9 cellular contexts compared by ENCODE assay signal in the genomic region with DNA sequence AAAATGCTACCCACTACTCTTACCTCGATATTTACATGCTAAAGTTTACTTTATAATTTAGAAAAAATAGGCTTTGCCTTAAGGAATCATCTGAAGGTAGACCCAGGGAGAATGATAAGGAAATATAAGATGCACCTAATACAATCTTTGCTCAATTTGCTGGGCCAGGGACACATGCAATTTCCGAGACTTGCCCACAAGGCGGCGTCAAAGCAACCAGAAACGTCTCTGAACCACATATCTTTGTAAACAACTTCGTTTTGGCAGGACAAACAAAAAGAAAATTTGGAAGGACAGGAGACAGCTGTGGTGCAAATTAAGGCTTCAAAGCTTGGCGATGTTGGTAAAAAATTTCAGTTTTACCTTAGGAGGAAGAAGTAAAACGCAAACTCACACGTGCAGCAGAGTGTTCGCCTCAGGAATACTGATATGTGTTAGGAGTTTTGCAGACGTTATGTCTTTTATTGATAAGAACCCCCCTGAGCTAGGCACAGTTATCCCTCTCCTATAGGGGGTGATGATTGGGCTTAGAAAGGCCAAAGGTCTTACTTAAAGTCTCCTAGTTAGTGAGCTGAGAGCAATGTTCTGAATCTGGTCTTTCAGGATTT.
DNase-seq lines count a peak whose midpoint lies in the region; ATAC-seq and TF ChIP-seq lines count a peak whose summit lies in the region.
"Had no signal": no experiment of that assay in that cellular context is flagged by ENCODE, and none has a peak within 500 bp of the region (broad histone marks: within the 10 kb centered on the region; RNA-seq: fewer than 3 reads in every experiment).

No MANE protein-coding gene starts in this region.

- H3K27me3 Mint-ChIP-seq in nephron progenitor cell (ENCODE audit: low read depth, poor library complexity): no peaks in the 10 kb centered on the region

- DNase-seq in GM12864 (ENCODE audit: low read depth) (no peak), NCI-H460 (ENCODE audit: extremely low read depth, low read depth) (peak; percentile 16), activated T-cell treated with anti-CD3 and anti-CD28 coated beads for 24 hours (ENCODE audit: low read depth) (peak; percentile 57), esophagus muscularis mucosa (ENCODE audit: extremely low spot score) (no peak), nephron progenitor cell (peak; percentile 33), testis (peak; percentile 60), NCI-H510A (lab: John Stamatoyannopoulos, UW) (no peak)

- H3K36me3 Mint-ChIP-seq in nephron progenitor cell (ENCODE audit: low read depth): peaks cover 45% of the 10 kb centered on the region

- H3K36me3 ChIP-seq in esophagus muscularis mucosa (no peaks in the 10 kb centered on the region), testis (ENCODE audit: low read depth, missing control alignments) (no peaks in the 10 kb centered on the region)

- 25% methylated on average over 11 of the region's 11 CpGs for WGBS in esophagus muscularis mucosa
- 34% methylated on average over 11 of the region's 11 CpGs for WGBS in testis, 2 donors

- peak overlapping the region; percentile 40 for H3K27ac Mint-ChIP-seq in nephron progenitor cell

- no peak for TF ChIP-seq EP300 in esophagus muscularis mucosa (IDR thresholded peaks at IDR 0.05)

- TF ChIP-seq POLR2A in esophagus muscularis mucosa (IDR thresholded peaks at IDR 0.05; ENCODE audit: low read depth) (no peak), testis (IDR thresholded peaks at IDR 0.05) (no peak)

- H3K9me3 Mint-ChIP-seq in nephron progenitor cell: no peaks in the 10 kb centered on the region

- H3K4me1 Mint-ChIP-seq in nephron progenitor cell: no peaks in the 10 kb centered on the region

- no peaks in the 10 kb centered on the region for H3K4me1 ChIP-seq in esophagus muscularis mucosa
- no peaks in the 10 kb centered on the region for H3K4me1 ChIP-seq in testis

- no peak for ATAC-seq in HG02970 (IDR thresholded peaks at IDR 0.05; ENCODE audit: low FRiP score, unreplicated experiment)

- H3K27me3 ChIP-seq in esophagus muscularis mucosa (no peaks in the 10 kb centered on the region), testis (no peaks in the 10 kb centered on the region)

- H3K9me3 ChIP-seq in esophagus muscularis mucosa: no peaks in the 10 kb centered on the region
- H3K9me3 ChIP-seq in testis: no peaks in the 10 kb centered on the region

- H3K4me3 ChIP-seq in GM12864 (ENCODE audit: low read depth, low read length) (no peak overlapping the region), esophagus muscularis mucosa (no peak overlapping the region), testis (no peak overlapping the region)

- no peak overlapping the region for H3K4me3 Mint-ChIP-seq in nephron progenitor cell

- H3K27ac ChIP-seq in esophagus muscularis mucosa (replicated peaks in 1 of 4): no peak overlapping the region
- H3K27ac ChIP-seq in testis: no peak overlapping the region
- H3K27ac ChIP-seq: epithelial cell of prostate had no signal

- intact Hi-C loops in esophagus muscularis mucosa (cut with DNase I) (no loop called here), testis (cut with DNase I; ENCODE audit: low total_unique reads) (no loop called here)

- TF ChIP-seq CTCF in GM12864 (IDR thresholded peaks at IDR 0.05; ENCODE audit: low read depth, low read length, missing control alignments): peak; percentile 66
- peak; percentile 35 to 48 (median 36) for TF ChIP-seq CTCF in esophagus muscularis mucosa (IDR thresholded peaks at IDR 0.05)
- TF ChIP-seq CTCF in nephron progenitor cell (IDR thresholded peaks at IDR 0.05): peak; percentile 50
- TF ChIP-seq CTCF in testis (IDR thresholded peaks at IDR 0.05): peak in 1 of 3 experiments; percentile 36

Comparison
In these comparisons a context has a peak if more than half of its experiments do, and no peak if none do; other contexts are left out.
1. DNase-seq: peak in NCI-H460 (single experiment), activated T-cell treated with anti-CD3 and anti-CD28 coated beads for 24 hours (single experiment), nephron progenitor cell (single experiment) and testis (single experiment); none in GM12864 (single experiment), esophagus muscularis mucosa (single experiment) and NCI-H510A (single experiment).